8 cellular contexts compared by ENCODE assay signal in genomic region chr9:129624947-129625346, GRCh38. TPM values are rescaled to one million over a fixed set of nuclear protein-coding genes. Genes with fewer than 3 reads are reported as not detected.
A peak's percentile ranks its signal among the peaks of the same experiment; 100 is the strongest.
DNase-seq lines count a peak whose midpoint lies in the region; ATAC-seq and TF ChIP-seq lines count a peak whose summit lies in the region.

No MANE protein-coding gene starts in this region.

- peaks cover 9% of the 10 kb centered on the region for H3K27me3 Mint-ChIP-seq in activated naive CD4-positive, alpha-beta T cell treated with anti-CD3 and anti-CD28 coated beads, Interleukin-2, amount 50 U/mL, for 24 hours
- H3K27me3 Mint-ChIP-seq in endodermal cell (ENCODE audit: insufficient read depth) (peaks cover 18% of the 10 kb centered on the region), type B pancreatic cell (peaks cover 7% of the 10 kb centered on the region)

- no peak overlapping the region for H3K27ac ChIP-seq in endodermal cell (ENCODE audit: low read depth, low read length)

- peaks cover 48% of the 10 kb centered on the region for H3K4me1 Mint-ChIP-seq in activated naive CD4-positive, alpha-beta T cell treated with anti-CD3 and anti-CD28 coated beads, Interleukin-2, amount 50 U/mL, for 24 hours
- peaks cover 30% of the 10 kb centered on the region for H3K4me1 Mint-ChIP-seq in endodermal cell
- H3K4me1 Mint-ChIP-seq in type B pancreatic cell (ENCODE audit: unreplicated experiment), result peaks cover 30% of the 10 kb centered on the region

- no peaks in the 10 kb centered on the region for H3K9me3 ChIP-seq in endodermal cell (ENCODE audit: control insufficient read depth, low read length)

- no peak overlapping the region for H3K9ac ChIP-seq in endodermal cell (ENCODE audit: extremely low read depth, low read length, poor library complexity, severe bottlenecking)

- peak overlapping the region; percentile 65 for H3K27ac Mint-ChIP-seq in activated naive CD4-positive, alpha-beta T cell treated with anti-CD3 and anti-CD28 coated beads, Interleukin-2, amount 50 U/mL, for 24 hours
- H3K27ac Mint-ChIP-seq in endodermal cell (no peak overlapping the region), type B pancreatic cell (peak overlapping the region; percentile 51)

- peaks cover 16% of the 10 kb centered on the region for H3K36me3 ChIP-seq in endodermal cell (ENCODE audit: control insufficient read depth, insufficient read depth, low read length)

- peaks cover 3% of the 10 kb centered on the region for H3K36me3 Mint-ChIP-seq in activated naive CD4-positive, alpha-beta T cell treated with anti-CD3 and anti-CD28 coated beads, Interleukin-2, amount 50 U/mL, for 24 hours
- peaks cover 4% of the 10 kb centered on the region for H3K36me3 Mint-ChIP-seq in endodermal cell (ENCODE audit: low read depth)
- no peaks in the 10 kb centered on the region for H3K36me3 Mint-ChIP-seq in type B pancreatic cell

- 87 to 92% methylated on average over 9 of the region's 9 CpGs for WGBS in endodermal cell (ENCODE audit: insufficient coverage in 1 of 2, insufficient read length in 1 of 2), 2 experiments

- no peak for DNase-seq in activated naive CD4-positive, alpha-beta T cell (lab: John Stamatoyannopoulos, UW)
- DNase-seq in SHP77 (lab: John Stamatoyannopoulos, UW) (peak; percentile 42 to 69), endodermal cell (no peak), type B pancreatic cell (ENCODE audit: extremely low spot score, unreplicated experiment) (no peak), NCI-H1436 treated with DMSO at 0.1 percent for 48 hours (lab: John Stamatoyannopoulos, UW) (no peak)
- no peak for DNase-seq in stimulated activated CD4-positive, alpha-beta T cell treated with anti-CD3 and anti-CD28 coated beads, Interleukin-4, amount 100 ng/mL, for 24 hours

- no peak for TF ChIP-seq CTCF in endodermal cell (conservative IDR thresholded peaks at IDR 0.05)
- no peak for TF ChIP-seq CTCF in type B pancreatic cell (conservative IDR thresholded peaks at IDR 0.05)

- H3K27me3 ChIP-seq in endodermal cell (ENCODE audit: control insufficient read depth, insufficient read depth, low read length, poor library complexity, severe bottlenecking), result peaks cover 18% of the 10 kb centered on the region

- H3K9me3 Mint-ChIP-seq in activated naive CD4-positive, alpha-beta T cell treated with anti-CD3 and anti-CD28 coated beads, Interleukin-2, amount 50 U/mL, for 24 hours, result no peaks in the 10 kb centered on the region
- no peaks in the 10 kb centered on the region for H3K9me3 Mint-ChIP-seq in endodermal cell
- H3K9me3 Mint-ChIP-seq in type B pancreatic cell, result no peaks in the 10 kb centered on the region

- H3K4me3 ChIP-seq in endodermal cell (ENCODE audit: low read length), result no peak overlapping the region

- H3K4me3 Mint-ChIP-seq in activated naive CD4-positive, alpha-beta T cell treated with anti-CD3 and anti-CD28 coated beads, Interleukin-2, amount 50 U/mL, for 24 hours, result peak overlapping the region; percentile 83
- H3K4me3 Mint-ChIP-seq in endodermal cell (peak overlapping the region; percentile 76), type B pancreatic cell (peak overlapping the region; percentile 67)

- no peak for ATAC-seq in GM18517 (IDR thresholded peaks at IDR 0.05; ENCODE audit: unreplicated experiment)

- H3K4me1 ChIP-seq in endodermal cell (ENCODE audit: control insufficient read depth, insufficient read depth, low read length), result no peaks in the 10 kb centered on the region

RNA-seq across cellular contexts. Expression of gene NTMT1, which starts 1.0 kb away (rescaled TPM):
- total RNA-seq in endodermal cell, result 10 to 100 TPM; 39.6 to 49.1 TPM
- 40.4 TPM for polyA plus RNA-seq in endodermal cell (2013, experiment 1 of 2)
- polyA plus RNA-seq in endodermal cell (2013, experiment 2 of 2), result 40.9 TPM
- total RNA-seq in type B pancreatic cell (ENCODE audit: low replicate concordance), result 31.4 and 33.5 TPM in 2 replicates

RNA-seq across cellular contexts. Expression of gene C9orf50, which starts 4.0 kb away (rescaled TPM):
- not detected for total RNA-seq in endodermal cell
- polyA plus RNA-seq in endodermal cell (2013, experiment 1 of 2), result not detected
- not detected for polyA plus RNA-seq in endodermal cell (2013, experiment 2 of 2)
- not detected in 2 replicates for total RNA-seq in type B pancreatic cell (ENCODE audit: low replicate concordance)

RNA-seq across cellular contexts. Expression of gene ASB6, which starts 17.0 kb away (rescaled TPM):
- total RNA-seq in endodermal cell, result 10 to 100 TPM; 19.8 to 20.2 TPM
- polyA plus RNA-seq in endodermal cell (2013, experiment 1 of 2), result 17.7 TPM
- 14.9 TPM for polyA plus RNA-seq in endodermal cell (2013, experiment 2 of 2)
- 20.7 and 22.4 TPM in 2 replicates for total RNA-seq in type B pancreatic cell (ENCODE audit: low replicate concordance)

RNA-seq across cellular contexts. Expression of gene PRRX2, which starts 40.5 kb away (rescaled TPM):
- total RNA-seq in endodermal cell (1 to 10 TPM; 1.0 to 3.8 TPM), type B pancreatic cell (ENCODE audit: low replicate concordance) (0.50 and 20.8 TPM in 2 replicates)
- 5.4 TPM for polyA plus RNA-seq in endodermal cell (2013, experiment 1 of 2)
- polyA plus RNA-seq in endodermal cell (2013, experiment 2 of 2), result 6.0 TPM

Comparison
In these comparisons a context has a peak if more than half of its experiments do, and no peak if none do; other contexts are left out.
1. DNase-seq: peak in SHP77 (2 of 2); none in activated naive CD4-positive, alpha-beta T cell (0 of 4), endodermal cell (single experiment), type B pancreatic cell (single experiment), stimulated activated CD4-positive, alpha-beta T cell treated with anti-CD3 and anti-CD28 coated beads, Interleukin-4, amount 100 ng/mL, for 24 hours (single experiment) and NCI-H1436 treated with DMSO at 0.1 percent for 48 hours (single experiment).
2. Peak in every context shown above with its lines, with median percentiles within 50 percentile points of each other: H3K4me3 Mint-ChIP-seq.